1 cellular context compared by ENCODE assay signal in genomic region chr14:105102893-105103292, GRCh38.
TF ChIP-seq lines count a peak whose summit lies in the region.

No MANE protein-coding gene starts in this region.

TF ChIP-seq in GM12878, 131 proteins besides CTCF, POLR2A, EP300 and RAD21:
- no peak for TF ChIP-seq IRF4 (IDR thresholded peaks at IDR 0.05; ENCODE audit: low read depth, low read length)
- TF ChIP-seq SREBF1 (IDR thresholded peaks at IDR 0.05; ENCODE audit: low read length), result no peak
- TF ChIP-seq ZNF622 (IDR thresholded peaks at IDR 0.05), result no peak
- TF ChIP-seq SMARCA5 (IDR thresholded peaks at IDR 0.05), result no peak
- no peak for TF ChIP-seq MYB (IDR thresholded peaks at IDR 0.05; ENCODE audit: borderline replicate concordance, low read depth, low read length)
- TF ChIP-seq SPI1 (IDR thresholded peaks at IDR 0.05; ENCODE audit: borderline replicate concordance, insufficient read depth, low read depth, low read length), result no peak
- TF ChIP-seq IRF3 (IDR thresholded peaks at IDR 0.05), result no peak
- no peak for TF ChIP-seq MYC (IDR thresholded peaks at IDR 0.05; ENCODE audit: insufficient read depth, insufficient read length, insufficient replicate concordance, low read length, severe bottlenecking)
- no peak for TF ChIP-seq RELB (IDR thresholded peaks at IDR 0.05; ENCODE audit: low read depth)
- TF ChIP-seq BMI1 (IDR thresholded peaks at IDR 0.05; ENCODE audit: borderline replicate concordance), result no peak
- TF ChIP-seq RELA (IDR thresholded peaks at IDR 0.05; ENCODE audit: borderline replicate concordance, partially characterized antibody), result no peak
- TF ChIP-seq TARDBP (IDR thresholded peaks at IDR 0.05; ENCODE audit: borderline replicate concordance), result no peak
- TF ChIP-seq YBX1 (IDR thresholded peaks at IDR 0.05), result no peak
- TF ChIP-seq USF1 (IDR thresholded peaks at IDR 0.05; ENCODE audit: borderline replicate concordance, extremely low read length, insufficient read depth, low read depth, low read length), result no peak
- no peak for TF ChIP-seq CREM (IDR thresholded peaks at IDR 0.05; ENCODE audit: low read depth)
- no peak for TF ChIP-seq MEF2A (IDR thresholded peaks at IDR 0.05; ENCODE audit: insufficient read depth, low read depth, low read length)
